Comparison of ENCODE assay signal across 27 cellular contexts in the genomic region with DNA sequence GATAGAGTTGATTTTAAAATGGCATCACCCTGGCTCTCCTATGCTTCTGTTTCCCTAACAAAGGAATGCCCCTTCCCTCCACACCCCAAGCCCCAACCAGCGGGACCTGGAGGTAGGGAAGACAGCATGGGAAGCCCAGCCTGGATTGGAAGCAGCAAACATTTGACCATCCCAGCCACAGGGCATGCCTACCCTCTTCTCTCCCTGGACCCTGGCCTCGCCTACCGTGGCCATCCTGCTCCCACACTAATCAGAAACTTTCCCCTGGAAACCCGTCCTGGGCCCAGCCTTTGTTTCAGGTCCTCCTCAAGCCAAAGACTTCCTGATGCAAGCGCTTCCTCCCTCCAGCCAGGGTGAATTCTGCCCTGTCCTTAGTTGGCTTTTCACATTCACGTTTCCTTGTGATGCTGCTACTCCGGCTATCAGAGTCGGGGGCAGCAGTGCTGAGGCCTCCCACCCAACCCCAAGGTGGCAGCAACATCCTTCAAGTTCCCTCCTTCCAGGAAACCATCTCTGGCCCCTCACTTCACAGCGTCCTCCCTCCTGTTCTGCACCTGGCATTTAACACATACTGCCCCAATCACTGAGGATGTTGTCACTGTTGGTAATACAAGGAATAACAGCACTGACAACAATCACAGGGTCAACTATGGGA. TPM values are rescaled to one million over a fixed set of nuclear protein-coding genes. Genes with fewer than 3 reads are reported as not detected.
DNase-seq lines count a peak whose midpoint lies in the region; ATAC-seq and TF ChIP-seq lines count a peak whose summit lies in the region.
"Had no signal": no experiment of that assay in that cellular context is flagged by ENCODE, and none has a peak within 500 bp of the region (broad histone marks: within the 10 kb centered on the region; RNA-seq: fewer than 3 reads in every experiment).

No MANE protein-coding gene starts in this region.

- no peaks in the 10 kb centered on the region for H4K20me1 ChIP-seq in PC-3 (ENCODE audit: low read length)

- H3K9ac ChIP-seq in endodermal cell (ENCODE audit: extremely low read depth, low read length, poor library complexity, severe bottlenecking) (no peak overlapping the region), PC-3 (ENCODE audit: low read length) (no peak overlapping the region)
- H3K9ac ChIP-seq: SK-N-SH had no signal

- POLR2A ChIA-PET in PC-3 (lab: Charles Lee; ENCODE audit: unreplicated experiment) = no interaction called here

- peaks cover 19% of the 10 kb centered on the region for H3K27me3 Mint-ChIP-seq in endodermal cell (ENCODE audit: insufficient read depth)

- H3K9me3 ChIP-seq in WERI-Rb-1 (ENCODE audit: severe bottlenecking) (peaks cover 14% of the 10 kb centered on the region), endodermal cell (ENCODE audit: control insufficient read depth, low read length) (peaks cover 30% of the 10 kb centered on the region), PC-3 (ENCODE audit: low read length) (peaks cover 17% of the 10 kb centered on the region)

- no peaks in the 10 kb centered on the region for H3K4me1 Mint-ChIP-seq in endodermal cell

- no peak overlapping the region for H3K4me2 ChIP-seq in PC-3 (ENCODE audit: low read length)
- H3K4me2 ChIP-seq: SK-N-SH had no signal

- no peaks in the 10 kb centered on the region for H3F3A ChIP-seq in PC-3 (ENCODE audit: low read length, unreplicated experiment)

- intact Hi-C loops in PC-3 (cut with micrococcal nuclease) = no loop called here

- CTCF ChIA-PET in PC-3 (lab: Charles Lee) = no interaction called here

- no peak overlapping the region for H3K27ac Mint-ChIP-seq in endodermal cell
- H3K27ac Mint-ChIP-seq: HFFc6 had no signal

- TF ChIP-seq CTCF in WERI-Rb-1 (IDR thresholded peaks at IDR 0.05; ENCODE audit: low read depth, low read length) (peak; percentile 20; the same call in 1 of the 2 replicates), endodermal cell (conservative IDR thresholded peaks at IDR 0.05) (peak; percentile 62), PC-3 (conservative IDR thresholded peaks at IDR 0.05; ENCODE audit: low read depth, low read length) (no peak)

- no peak for DNase-seq in WERI-Rb-1
- DNase-seq in endodermal cell = peak; percentile 57
- DNase-seq in mesenteric fat pad (ENCODE audit: low spot score) = peak; percentile 74
- no peak for DNase-seq in foreskin melanocyte
- DNase-seq in PC-3 = no peak
- DNase-seq in DMS 273 (lab: John Stamatoyannopoulos, UW; ENCODE audit: unreplicated experiment) = no peak
- DNase-seq in NCI-H128 (lab: John Stamatoyannopoulos, UW; ENCODE audit: unreplicated experiment) = no peak
- DNase-seq: C1 segment of cervical spinal cord; CD4-positive, alpha-beta memory T cell; COR-L47; DMS 273 treated with DMSO at 0.1 percent for 48 hours; DMS79; EL; GDM1; HFFc6; IMR-90; KG1; MG63; NCI-H1105 treated with DMSO at 0.1 percent for 48 hours; NCI-H2029; NCI-H446; NCI-H524 treated with DMSO at 0.1 percent for 48 hours; NCI-H774; SK-N-SH had no signal

- no peak overlapping the region for H2AFZ ChIP-seq in PC-3 (ENCODE audit: low read length)

- H3K4me3 ChIP-seq in WERI-Rb-1 (ENCODE audit: low read depth, low read length) (no peak overlapping the region), endodermal cell (ENCODE audit: low read length) (no peak overlapping the region), PC-3 (ENCODE audit: low read length) (no peak overlapping the region)
- H3K4me3 ChIP-seq: GM12878, HAP-1, MG63 had no signal

- H3K9me2 ChIP-seq in PC-3 (replicated peaks; ENCODE audit: low read length) = no peaks in the 10 kb centered on the region
- H3K9me2 ChIP-seq: SK-N-SH had no signal

- ATAC-seq in PC-3 = no peak
- ATAC-seq: GM12878 had no signal

- no peak overlapping the region for H3K4me3 Mint-ChIP-seq in endodermal cell
- H3K4me3 Mint-ChIP-seq: CD4-positive, alpha-beta memory T cell; HFFc6 had no signal

- H3K4me1 ChIP-seq in endodermal cell (ENCODE audit: control insufficient read depth, insufficient read depth, low read length) (no peaks in the 10 kb centered on the region), PC-3 (ENCODE audit: insufficient read depth, low read length) (no peaks in the 10 kb centered on the region)
- H3K4me1 ChIP-seq: HAP-1 had no signal

- H3K27ac ChIP-seq in WERI-Rb-1 = no peak overlapping the region
- no peak overlapping the region for H3K27ac ChIP-seq in endodermal cell (ENCODE audit: low read depth, low read length)
- H3K27ac ChIP-seq in PC-3 (ENCODE audit: low read length) = no peak overlapping the region

- H3K36me3 ChIP-seq in WERI-Rb-1 (no peaks in the 10 kb centered on the region), endodermal cell (ENCODE audit: control insufficient read depth, insufficient read depth, low read length) (no peaks in the 10 kb centered on the region), PC-3 (ENCODE audit: low read depth, low read length) (peaks cover 2% of the 10 kb centered on the region; the same call in 1 of the 2 replicates)
- H3K36me3 ChIP-seq: HAP-1, MG63 had no signal

- H3K27me3 ChIP-seq in WERI-Rb-1 (ENCODE audit: insufficient read depth, low read depth, severe bottlenecking) (no peaks in the 10 kb centered on the region), endodermal cell (ENCODE audit: control insufficient read depth, insufficient read depth, low read length, poor library complexity, severe bottlenecking) (no peaks in the 10 kb centered on the region), PC-3 (ENCODE audit: low read length) (0 out of 2 replicates have a peak, but pooled peaks cover 7% of the 10 kb centered on the region)
- H3K27me3 ChIP-seq: MG63 had no signal

- WGBS in endodermal cell (ENCODE audit: insufficient coverage in 1 of 2, insufficient read length in 1 of 2), 2 experiments = 63 to 65% methylated on average over 4 to 9 of the region's 9 CpGs

- H3K9me3 Mint-ChIP-seq in endodermal cell = peaks cover 40% of the 10 kb centered on the region

- H3K36me3 Mint-ChIP-seq in endodermal cell (ENCODE audit: low read depth) = no peaks in the 10 kb centered on the region
- H3K36me3 Mint-ChIP-seq: CD4-positive, alpha-beta memory T cell had no signal

- H3K79me2 ChIP-seq in PC-3 (ENCODE audit: low read length) = no peaks in the 10 kb centered on the region

- BruUV-seq in PC-3 (replicated peaks; lab: Mats Ljungman, UMichigan) = no TSS peak

RNA-seq across cellular contexts. Expression of a gene that starts 18.2 kb away (rescaled TPM):
- under 1 TPM; 0.31 to 0.51 TPM for total RNA-seq in endodermal cell
- polyA plus RNA-seq in endodermal cell (2013, experiment 1 of 2) = 0.18 TPM
- polyA plus RNA-seq in endodermal cell (2013, experiment 2 of 2) = 0.21 TPM
- total RNA-seq in mesenteric fat pad = 0.42 TPM
- not detected in 2 replicates for total RNA-seq in PC-3 (2014; rRNA removed)
- total RNA-seq: A673; CD4-positive, alpha-beta memory T cell; GM12878; HFFc6; IMR-90 had no signal
- polyA plus RNA-seq: CD4-positive, alpha-beta memory T cell; IMR-90; SK-N-SH had no signal

Comparison
In these comparisons a context has a peak if more than half of its experiments do, and no peak if none do; other contexts are left out.
1. DNase-seq: peak in endodermal cell (single experiment) and mesenteric fat pad (single experiment); none in WERI-Rb-1 (single experiment), foreskin melanocyte (single experiment), PC-3 (single experiment), DMS 273 (single experiment) and NCI-H128 (single experiment).